Comparison of ENCODE assay signal across 8 cellular contexts in the genomic region with DNA sequence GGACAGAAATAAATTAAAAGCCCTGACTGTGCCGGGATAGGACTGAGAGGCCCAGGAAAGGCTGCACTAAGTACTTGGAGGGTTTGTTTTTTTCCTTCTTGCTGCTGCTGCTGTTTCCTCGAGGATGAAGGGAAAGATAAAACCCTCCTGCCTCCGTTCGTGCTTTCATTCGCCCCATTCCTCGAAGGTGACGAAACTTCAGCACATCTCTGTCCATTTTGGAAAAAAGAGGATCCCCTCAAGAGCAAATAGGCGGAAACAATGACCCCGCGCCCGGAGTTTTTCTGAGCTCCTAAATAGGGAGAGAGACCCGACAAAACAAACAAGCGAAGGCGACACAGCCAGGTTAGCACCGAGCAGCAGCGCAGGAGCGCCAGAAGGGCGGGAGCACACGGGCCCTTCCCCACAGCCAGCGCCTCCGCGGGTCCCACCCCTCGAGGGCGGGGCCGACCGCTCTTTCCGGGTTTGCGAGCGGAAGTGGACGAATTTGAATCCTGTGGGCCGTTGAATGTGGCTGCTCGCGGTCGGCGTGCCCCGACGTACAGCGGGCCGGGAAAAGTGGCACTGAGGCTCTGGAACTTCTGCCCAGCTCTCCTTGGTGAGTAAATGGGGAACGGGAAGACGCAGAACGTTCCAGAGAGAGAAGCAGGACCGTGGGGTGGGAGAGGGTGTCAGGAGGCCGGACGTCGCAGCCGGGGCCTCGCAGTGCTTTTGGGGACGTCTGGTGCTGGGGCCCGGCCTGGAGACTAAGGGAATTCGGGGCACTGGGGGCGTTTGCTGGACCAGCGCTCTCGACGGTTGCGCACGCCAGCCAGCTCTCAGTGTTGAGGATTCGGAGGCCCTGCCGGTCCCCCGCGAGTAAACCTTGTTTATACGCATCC. TPM values are rescaled to one million over a fixed set of nuclear protein-coding genes. Genes with fewer than 3 reads are reported as not detected.
A peak's percentile ranks its signal among the peaks of the same experiment; 100 is the strongest.
DNase-seq lines count a peak whose midpoint lies in the region; ATAC-seq and TF ChIP-seq lines count a peak whose summit lies in the region.

A gene with protein sequence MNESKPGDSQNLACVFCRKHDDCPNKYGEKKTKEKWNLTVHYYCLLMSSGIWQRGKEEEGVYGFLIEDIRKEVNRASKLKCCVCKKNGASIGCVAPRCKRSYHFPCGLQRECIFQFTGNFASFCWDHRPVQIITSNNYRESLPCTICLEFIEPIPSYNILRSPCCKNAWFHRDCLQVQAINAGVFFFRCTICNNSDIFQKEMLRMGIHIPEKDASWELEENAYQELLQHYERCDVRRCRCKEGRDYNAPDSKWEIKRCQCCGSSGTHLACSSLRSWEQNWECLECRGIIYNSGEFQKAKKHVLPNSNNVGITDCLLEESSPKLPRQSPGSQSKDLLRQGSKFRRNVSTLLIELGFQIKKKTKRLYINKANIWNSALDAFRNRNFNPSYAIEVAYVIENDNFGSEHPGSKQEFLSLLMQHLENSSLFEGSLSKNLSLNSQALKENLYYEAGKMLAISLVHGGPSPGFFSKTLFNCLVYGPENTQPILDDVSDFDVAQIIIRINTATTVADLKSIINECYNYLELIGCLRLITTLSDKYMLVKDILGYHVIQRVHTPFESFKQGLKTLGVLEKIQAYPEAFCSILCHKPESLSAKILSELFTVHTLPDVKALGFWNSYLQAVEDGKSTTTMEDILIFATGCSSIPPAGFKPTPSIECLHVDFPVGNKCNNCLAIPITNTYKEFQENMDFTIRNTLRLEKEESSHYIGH (plus strand): TSS at position 484 of the 881 bp plus-strand sequence. CDS start 21,922 bp downstream, outside the sequence.

- H3K79me2 ChIP-seq in hepatocyte = peaks cover 48% of the 10 kb centered on the region

- H3K36me3 ChIP-seq in hepatocyte (replicated peaks; ENCODE audit: insufficient read depth, low read depth) = no peaks in the 10 kb centered on the region
- H3K36me3 ChIP-seq in SJCRH30 = no peaks in the 10 kb centered on the region

- H3K27ac ChIP-seq in hepatocyte (peak within 1 kb of the TSS; percentile 92), SJCRH30 (no peak within 1 kb of the TSS)

- H3K9me3 ChIP-seq in hepatocyte (ENCODE audit: low read depth) (no peaks in the 10 kb centered on the region), SJCRH30 (replicated peaks) (no peaks in the 10 kb centered on the region; the same call in 1 of the 2 replicates)

- ATAC-seq in GM18502 (IDR thresholded peaks at IDR 0.05; ENCODE audit: poor library complexity, unreplicated experiment) (peak; percentile 99), HG02885 (IDR thresholded peaks at IDR 0.05; ENCODE audit: poor library complexity, unreplicated experiment) (peak; percentile 99)

- no peaks in the 10 kb centered on the region for H3K9me2 ChIP-seq in hepatocyte (replicated peaks; ENCODE audit: insufficient read depth)

- H3K4me1 ChIP-seq in hepatocyte (ENCODE audit: insufficient read depth) (peaks cover 8% of the 10 kb centered on the region), SJCRH30 (peaks cover 13% of the 10 kb centered on the region)

- in situ Hi-C loops in astrocyte of the cerebellum (cut with HindIII; ENCODE audit: low sequenced_read_pairs) = no loop called here

- TF ChIP-seq CTCF in astrocyte of the cerebellum (IDR thresholded peaks at IDR 0.05; ENCODE audit: low read depth, low read length, missing control alignments) = no peak
- TF ChIP-seq CTCF in hepatocyte (IDR thresholded peaks at IDR 0.05; ENCODE audit: poor library complexity) = no peak

- no peaks in the 10 kb centered on the region for H3K27me3 ChIP-seq in hepatocyte
- no peaks in the 10 kb centered on the region for H3K27me3 ChIP-seq in SJCRH30

- H3K4me2 ChIP-seq in hepatocyte = peak within 1 kb of the TSS; percentile 82

- peak within 1 kb of the TSS; percentile 95 for H2AFZ ChIP-seq in hepatocyte

- H3K4me3 ChIP-seq in astrocyte of the cerebellum (ENCODE audit: low read depth, low read length) (peak within 1 kb of the TSS; percentile 71), hepatocyte (peak within 1 kb of the TSS; percentile 73), SJCRH30 (no peak within 1 kb of the TSS)

- WGBS in hepatocyte (ENCODE audit: low lambda C conversion rate, missing lambda C conversion rate) = under 1% methylated on average over 62 of the region's 62 CpGs

- peaks cover 8% of the 10 kb centered on the region for H4K20me1 ChIP-seq in hepatocyte (ENCODE audit: insufficient read depth, poor library complexity, severe bottlenecking)

- DNase-seq in NCI-H1694 (lab: John Stamatoyannopoulos, UW) (peak; percentile 66), T-helper 22 cell (ENCODE audit: low read depth) (peak; percentile 74), astrocyte of the cerebellum (ENCODE audit: low read depth) (peak; percentile 53), hepatocyte (ENCODE audit: low spot score) (peak; percentile 94), retina (peak; percentile 96), SJCRH30 (no peak)

RNA-seq across cellular contexts. Expression of the gene that starts here (rescaled TPM):
- total RNA-seq in hepatocyte = 16.7 TPM in 2 replicates
- polyA plus RNA-seq in hepatocyte = 8.9 and 9.7 TPM in 2 replicates
- 0.02 and 0.38 TPM in 2 replicates for total RNA-seq in SJCRH30 (2014; rRNA removed; shearing (Covaris generic))

Comparison
In these comparisons a context has a peak if more than half of its experiments do, and no peak if none do; other contexts are left out.
1. RNA of the gene that starts here (total RNA-seq): 16.7 TPM in hepatocyte; 0.02 to 0.38 TPM in SJCRH30; every median in the first group is over 10 times any median in the second.
2. DNase-seq: peak in NCI-H1694 (single experiment), T-helper 22 cell (single experiment), astrocyte of the cerebellum (single experiment), hepatocyte (single experiment) and retina (single experiment); none in SJCRH30 (0 of 2).